22 cellular contexts compared by ENCODE assay signal in genomic region chr5:130964238-130965192, GRCh38.
DNase-seq lines count a peak whose midpoint lies in the region; TF ChIP-seq lines count a peak whose summit lies in the region.
"Had no signal": no experiment of that assay in that cellular context is flagged by ENCODE, and none has a peak within 500 bp of the region (broad histone marks: within the 10 kb centered on the region; RNA-seq: fewer than 3 reads in every experiment).

No MANE protein-coding gene starts in this region.

- TF ChIP-seq CTCF in epithelial cell of esophagus (IDR thresholded peaks at IDR 0.05; ENCODE audit: insufficient read depth, low read depth, low read length, missing control alignments), result no peak
- no peak for TF ChIP-seq CTCF in mesothelial cell of epicardium (IDR thresholded peaks at IDR 0.05; ENCODE audit: unreplicated experiment)

- H3K9me3 Mint-ChIP-seq in mesothelial cell of epicardium, result peaks cover 24% of the 10 kb centered on the region

- peak; percentile 55 for DNase-seq in EH (ENCODE audit: low read depth)
- peak; percentile 5 for DNase-seq in RKO (ENCODE audit: low spot score)
- DNase-seq in epithelial cell of esophagus (ENCODE audit: low read depth), result peak; percentile 51
- no peak for DNase-seq in mesothelial cell of epicardium (ENCODE audit: low spot score in 2 of 2, unreplicated experiment in 2 of 2)
- no peak for DNase-seq in OCI-M2 (lab: John Stamatoyannopoulos, UW; ENCODE audit: unreplicated experiment)
- no peak for DNase-seq in NCI-H1105 (lab: John Stamatoyannopoulos, UW)
- no peak for DNase-seq in NCI-H146 treated with DMSO at 0.1 percent for 48 hours (lab: John Stamatoyannopoulos, UW; ENCODE audit: unreplicated experiment)
- no peak for DNase-seq in activated CD4-positive, CD25-positive, alpha-beta regulatory T cell (lab: John Stamatoyannopoulos, UW)
- DNase-seq: CD4-positive, alpha-beta memory T cell; DMS153; EL; KBM-7; MV-4-11; NCI-H1417 treated with DMSO at 0.1 percent for 48 hours; NCI-H1930; NCI-H345; NCI-H526; NK-92 treated with Interleukin-12 subunit alpha and Interleukin-12 subunit beta, amount 100 ng/mL, for 24 hours; SHP77; T-helper 1 cell had no signal

- peaks cover 20% of the 10 kb centered on the region for H3K4me1 Mint-ChIP-seq in mesothelial cell of epicardium
- H3K4me1 Mint-ChIP-seq: CD4-positive, alpha-beta memory T cell had no signal

- H3K27me3 Mint-ChIP-seq in mesothelial cell of epicardium (ENCODE audit: low read depth), result no peaks in the 10 kb centered on the region
- H3K27me3 Mint-ChIP-seq: CD4-positive, alpha-beta memory T cell had no signal

- H3K27ac Mint-ChIP-seq in mesothelial cell of epicardium, result peak overlapping the region; percentile 20
- H3K27ac Mint-ChIP-seq: CD4-positive, alpha-beta memory T cell had no signal

- no peak overlapping the region for H3K4me3 ChIP-seq in epithelial cell of esophagus (ENCODE audit: low read length)
- H3K4me3 ChIP-seq: BLaER1, SK-N-MC had no signal

- no peaks in the 10 kb centered on the region for H3K36me3 Mint-ChIP-seq in mesothelial cell of epicardium
- H3K36me3 Mint-ChIP-seq: CD4-positive, alpha-beta memory T cell had no signal

- no peak overlapping the region for H3K4me3 Mint-ChIP-seq in mesothelial cell of epicardium
- H3K4me3 Mint-ChIP-seq: CD4-positive, alpha-beta memory T cell had no signal

Comparison
In these comparisons a context has a peak if more than half of its experiments do, and no peak if none do; other contexts are left out.
1. DNase-seq: peak in EH (single experiment), RKO (single experiment) and epithelial cell of esophagus (single experiment); none in mesothelial cell of epicardium (0 of 2), OCI-M2 (single experiment), NCI-H1105 (single experiment), NCI-H146 treated with DMSO at 0.1 percent for 48 hours (single experiment) and activated CD4-positive, CD25-positive, alpha-beta regulatory T cell (0 of 4).